In genomic region chr7:74195968-74196654, GRCh38 we compare ENCODE assay signal across 7 cellular contexts. TPM values are rescaled to one million over a fixed set of nuclear protein-coding genes. Genes with fewer than 3 reads are reported as not detected.
DNase-seq lines count a peak whose midpoint lies in the region; ATAC-seq, FAIRE-seq and TF ChIP-seq lines count a peak whose summit lies in the region.
"Not testable (repeated sequence)": the region's sequence is repeated elsewhere in the genome, so short reads cannot be mapped to it uniquely, and the experiment has no call there.

No MANE protein-coding gene starts in this region.

- not testable (repeated sequence) for H3K27me3 Mint-ChIP-seq in activated naive CD4-positive, alpha-beta T cell treated with anti-CD3 and anti-CD28 coated beads for 36 hours (ENCODE audit: low read depth); natural killer cell treated with Interleukin-12 subunit alpha and Interleukin-12 subunit beta and Interleukin-15 and Interleukin-18, amount 100 ng/mL, for 72 hours; stimulated activated naive CD8-positive, alpha-beta T cell treated with anti-CD3 and anti-CD28 coated beads, Interleukin-15, amount 100 ng/mL, for 72 hours

- not testable (repeated sequence) for H3K9ac ChIP-seq in K562 (ENCODE audit: insufficient read depth in 1 of 2, low read depth in 2 of 2, low read length in 2 of 2)

- H3K4me1 Mint-ChIP-seq in activated naive CD4-positive, alpha-beta T cell treated with anti-CD3 and anti-CD28 coated beads for 36 hours (ENCODE audit: low read depth), result not testable (repeated sequence)
- H3K4me1 Mint-ChIP-seq in natural killer cell treated with Interleukin-12 subunit alpha and Interleukin-12 subunit beta and Interleukin-15 and Interleukin-18, amount 100 ng/mL, for 72 hours (ENCODE audit: low read depth in 2 of 2), result peaks cover 19 to 23% of the 10 kb centered on the region in 2 donors
- peaks cover 38% of the 10 kb centered on the region for H3K4me1 Mint-ChIP-seq in stimulated activated naive CD8-positive, alpha-beta T cell treated with anti-CD3 and anti-CD28 coated beads, Interleukin-15, amount 100 ng/mL, for 72 hours

- not testable (repeated sequence) for H3K4me2 ChIP-seq in K562 (ENCODE audit: insufficient read depth, low read length)

- H3K79me2 ChIP-seq in K562 (ENCODE audit: control insufficient read depth, insufficient read depth, low read length), result not testable (repeated sequence)

- not testable (repeated sequence) for H3K4me1 ChIP-seq in RWPE2 (ENCODE audit: insufficient read depth, poor library complexity, severe bottlenecking); K562 (replicated peaks in 1 of 2; ENCODE audit: control insufficient read depth in 2 of 2, insufficient read depth in 2 of 2, low read length in 2 of 2)

- FAIRE-seq in K562 (lab: Jason Lieb, UNC), result not testable (repeated sequence)

- H3K9me3 Mint-ChIP-seq in activated naive CD4-positive, alpha-beta T cell treated with anti-CD3 and anti-CD28 coated beads for 36 hours; natural killer cell treated with Interleukin-12 subunit alpha and Interleukin-12 subunit beta and Interleukin-15 and Interleukin-18, amount 100 ng/mL, for 72 hours; stimulated activated naive CD8-positive, alpha-beta T cell treated with anti-CD3 and anti-CD28 coated beads, Interleukin-15, amount 100 ng/mL, for 72 hours: not testable (repeated sequence)

- not testable (repeated sequence) for ATAC-seq in RWPE2 (ENCODE audit: low read depth); natural killer cell treated with Interleukin-12 subunit alpha and Interleukin-12 subunit beta and Interleukin-15 and Interleukin-18, amount 100 ng/mL, for 72 hours
- peak; percentile 19 for ATAC-seq in K562
- peak; percentile 6 for ATAC-seq in stimulated activated naive CD8-positive, alpha-beta T cell treated with anti-CD3 and anti-CD28 coated beads, Interleukin-15, amount 100 ng/mL, for 72 hours

- DNase-seq in RWPE2 (ENCODE audit: low spot score), result peak; percentile 19
- not testable (repeated sequence) for DNase-seq in activated naive CD4-positive, alpha-beta T cell treated with anti-CD3 and anti-CD28 coated beads for 36 hours; K562 (ENCODE audit: extremely low read depth in 1 of 4, low spot score in 3 of 4); stimulated activated naive CD8-positive, alpha-beta T cell treated with anti-CD3 and anti-CD28 coated beads, Interleukin-15, amount 100 ng/mL, for 72 hours
- DNase-seq in head of caudate nucleus, result peak in 40 of 42 donors; percentile 28 to 80 (median 49)
- peak; percentile 48 for DNase-seq in natural killer cell treated with Interleukin-12 subunit alpha and Interleukin-12 subunit beta and Interleukin-15 and Interleukin-18, amount 100 ng/mL, for 72 hours (ENCODE audit: low spot score)

- H3K27ac ChIP-seq in RWPE2 (ENCODE audit: poor library complexity, severe bottlenecking); K562 (ENCODE audit: extremely low read depth, low read depth, low read length): not testable (repeated sequence)
- H3K27ac ChIP-seq in layer of hippocampus (ENCODE audit: low read depth, low read length), result peak overlapping the region; percentile 6

- TSS peak; percentile 57 for BruUV-seq in K562 (replicated peaks; lab: Mats Ljungman, UMichigan)

- not testable (repeated sequence) for H4K20me1 ChIP-seq in K562 (replicated peaks; ENCODE audit: control insufficient read depth, insufficient read depth, low read length)

- TF ChIP-seq POLR2A in K562 (conservative IDR thresholded peaks at IDR 0.05), result peak; percentile 50; the same call in 1 of the 2 replicates

- intact Hi-C loops in activated naive CD4-positive, alpha-beta T cell treated with anti-CD3 and anti-CD28 coated beads for 36 hours (cut with micrococcal nuclease); K562 (cut with micrococcal nuclease); head of caudate nucleus (cut with DNase I): not testable (repeated sequence)

- H3K4me3 ChIP-seq in RWPE2 (ENCODE audit: severe bottlenecking); K562: not testable (repeated sequence)

- H3K9me1 ChIP-seq in K562 (ENCODE audit: control insufficient read depth, insufficient read depth, low read length), result not testable (repeated sequence)

- CTCF ChIA-PET in activated naive CD4-positive, alpha-beta T cell treated with anti-CD3 and anti-CD28 coated beads for 36 hours (lab: Charles Lee), result interaction anchor here (1.8 kb wide), 1 partner anchor 10 kb away, joined by 8 read pairs; no protein-coding TSS in a partner anchor
- CTCF ChIA-PET in K562 (lab: Yijun Ruan, JAX; ENCODE audit: low intra/inter-chr PET ratio), result not testable (repeated sequence)

- H3K27me3 ChIP-seq in RWPE2 (ENCODE audit: insufficient read depth, poor library complexity, severe bottlenecking); K562 (ENCODE audit: control insufficient read depth in 2 of 2, insufficient read depth in 2 of 2, low read length in 2 of 2); layer of hippocampus (ENCODE audit: control insufficient read depth, insufficient read depth, low read length): not testable (repeated sequence)

- in situ Hi-C loops in K562 (cut with MboI), result not testable (repeated sequence)

- not testable (repeated sequence) for H3K9me3 ChIP-seq in RWPE2 (ENCODE audit: severe bottlenecking); K562 (replicated peaks; ENCODE audit: control insufficient read depth, insufficient read depth, low read depth, low read length)

- TF ChIP-seq RAD21 in K562 (CRISPR knock-in tag; conservative IDR thresholded peaks at IDR 0.05 in 1 of 2, IDR thresholded peaks at IDR 0.05 in 1 of 2), result not testable (repeated sequence)

- TF ChIP-seq EP300 in K562 (IDR thresholded peaks at IDR 0.05; ENCODE audit: low read length), result not testable (repeated sequence)

- not testable (repeated sequence) for TF ChIP-seq CTCF in RWPE2 (IDR thresholded peaks at IDR 0.05; ENCODE audit: poor library complexity, severe bottlenecking); K562 (IDR thresholded peaks at IDR 0.05 in 2 of 3, conservative IDR thresholded peaks at IDR 0.05 in 1 of 3; ENCODE audit: insufficient read depth in 2 of 3, low read depth in 1 of 3, low read length in 3 of 3)

- H3K36me3 ChIP-seq in RWPE2 (ENCODE audit: low read depth) (peaks cover 46% of the 10 kb centered on the region), K562 (ENCODE audit: control insufficient read depth, insufficient read depth, low read length) (peaks cover 58% of the 10 kb centered on the region)

- H2AFZ ChIP-seq in K562 (ENCODE audit: low read depth, low read length), result not testable (repeated sequence)

- not testable (repeated sequence) for H3K4me3 Mint-ChIP-seq in activated naive CD4-positive, alpha-beta T cell treated with anti-CD3 and anti-CD28 coated beads for 36 hours; stimulated activated naive CD8-positive, alpha-beta T cell treated with anti-CD3 and anti-CD28 coated beads, Interleukin-15, amount 100 ng/mL, for 72 hours
- peak overlapping the region; percentile 81 for H3K4me3 Mint-ChIP-seq in natural killer cell treated with Interleukin-12 subunit alpha and Interleukin-12 subunit beta and Interleukin-15 and Interleukin-18, amount 100 ng/mL, for 72 hours

- H3K36me3 Mint-ChIP-seq in activated naive CD4-positive, alpha-beta T cell treated with anti-CD3 and anti-CD28 coated beads for 36 hours (ENCODE audit: low read depth), result peaks cover 31% of the 10 kb centered on the region
- H3K36me3 Mint-ChIP-seq in natural killer cell treated with Interleukin-12 subunit alpha and Interleukin-12 subunit beta and Interleukin-15 and Interleukin-18, amount 100 ng/mL, for 72 hours, result peaks cover 12% of the 10 kb centered on the region

- H3K27ac Mint-ChIP-seq in activated naive CD4-positive, alpha-beta T cell treated with anti-CD3 and anti-CD28 coated beads for 36 hours, result peak overlapping the region; percentile 24
- H3K27ac Mint-ChIP-seq in natural killer cell treated with Interleukin-12 subunit alpha and Interleukin-12 subunit beta and Interleukin-15 and Interleukin-18, amount 100 ng/mL, for 72 hours, result peak overlapping the region; percentile 85 to 86
- H3K27ac Mint-ChIP-seq in stimulated activated naive CD8-positive, alpha-beta T cell treated with anti-CD3 and anti-CD28 coated beads, Interleukin-15, amount 100 ng/mL, for 72 hours, result peak overlapping the region in 1 of 2 donors; percentile 59

- 92% methylated on average over 11 of the region's 19 CpGs for WGBS in K562 (ENCODE audit: insufficient coverage, low coverage, missing lambda C conversion rate)

- POLR2A ChIA-PET in K562 (lab: Yijun Ruan, JAX), result interaction anchor here (3.6 kb wide), 1 partner anchor 10 kb away, joined by 14 read pairs; no protein-coding TSS in a partner anchor

RNA-seq across cellular contexts. Expression of gene LAT2, which starts 13.7 kb away (rescaled TPM):
- 1 to 10 TPM; 2.4 to 2.6 TPM for total RNA-seq in activated naive CD4-positive, alpha-beta T cell treated with anti-CD3 and anti-CD28 coated beads for 36 hours
- 1.1 and 2.4 TPM in 2 replicates for total RNA-seq in K562 (2011; cell fraction: chromatin; rRNA removed; ENCODE audit: low replicate concordance)
- 0.39 and 1.8 TPM in 2 replicates for total RNA-seq in K562 (2011; cell fraction: nucleolus; rRNA removed)
- total RNA-seq in K562 (2011; cell fraction: nucleoplasm; rRNA removed), result 1.1 and 1.5 TPM in 2 replicates
- total RNA-seq in K562 (2014; rRNA removed), result 0.29 and 0.45 TPM in 2 replicates
- 0.15 TPM in 1 of 2 replicates, not detected in the other for total RNA-seq in K562 (2014; rRNA removed; fragmentation: Illumina TruSeq; extraction: Trizol)
- 0.11 and 0.23 TPM in 2 replicates for total RNA-seq in K562 (2015; rRNA removed; fragmentation: Illumina TruSeq; extraction: Trizol)
- total RNA-seq in K562 (2021), result 0.29 and 0.58 TPM in 2 replicates
- 0.24 and 0.65 TPM in 2 replicates for polyA plus RNA-seq in K562 (2011; rRNA removed)
- 0.19 and 0.57 TPM in 2 replicates for polyA plus RNA-seq in K562 (2011; cell fraction: cytosol; rRNA removed)
- polyA plus RNA-seq in K562 (2011; cell fraction: nucleus; rRNA removed), result 0.18 and 0.64 TPM in 2 replicates
- polyA plus RNA-seq in K562 (2012), result 0.68 and 0.76 TPM in 2 replicates
- 0.40 and 0.47 TPM in 2 replicates for polyA plus RNA-seq in K562 (2014; fragmentation: Illumina TruSeq; extraction: Trizol)
- under 1 TPM; 0.24 to 0.25 TPM for polyA plus RNA-seq in K562 (2014; fragmentation: Nextera tagmentation; extraction: Ambion mirVana)
- 0.24 and 0.78 TPM in 2 replicates for polyA plus RNA-seq in K562 (2014; rRNA removed)
- polyA minus RNA-seq in K562 (2011; rRNA and poly(A)+ RNA removed), result 0.53 TPM in 1 of 2 replicates, not detected in the other
- polyA minus RNA-seq in K562 (2011; cell fraction: cytosol; rRNA and poly(A)+ RNA removed), result not detected in 2 replicates
- polyA minus RNA-seq in K562 (2011; cell fraction: nucleus; rRNA and poly(A)+ RNA removed), result 0.54 TPM in 1 of 2 replicates, not detected in the other
- total RNA-seq in natural killer cell treated with Interleukin-12 subunit alpha and Interleukin-12 subunit beta and Interleukin-15 and Interleukin-18, amount 100 ng/mL, for 72 hours, result 100 to 1,000 TPM in 1 of 2 donors, 10 to 100 TPM in 1; 78.0 to 161 TPM

RNA-seq across cellular contexts. Expression of gene EIF4H, which starts 22.0 kb away (rescaled TPM):
- 100 to 1,000 TPM; 492 to 518 TPM for total RNA-seq in activated naive CD4-positive, alpha-beta T cell treated with anti-CD3 and anti-CD28 coated beads for 36 hours
- total RNA-seq in K562 (2011; cell fraction: chromatin; rRNA removed; ENCODE audit: low replicate concordance), result 135 and 180 TPM in 2 replicates
- total RNA-seq in K562 (2011; cell fraction: nucleolus; rRNA removed), result 102 and 103 TPM in 2 replicates
- 156 and 188 TPM in 2 replicates for total RNA-seq in K562 (2011; cell fraction: nucleoplasm; rRNA removed)
- 315 and 338 TPM in 2 replicates for total RNA-seq in K562 (2014; rRNA removed)
- 262 and 319 TPM in 2 replicates for total RNA-seq in K562 (2014; rRNA removed; fragmentation: Illumina TruSeq; extraction: Trizol)
- total RNA-seq in K562 (2015; rRNA removed; fragmentation: Illumina TruSeq; extraction: Trizol), result 350 and 354 TPM in 2 replicates
- total RNA-seq in K562 (2021), result 408 and 416 TPM in 2 replicates
- 346 and 435 TPM in 2 replicates for polyA plus RNA-seq in K562 (2011; rRNA removed)
- polyA plus RNA-seq in K562 (2011; cell fraction: cytosol; rRNA removed), result 391 and 403 TPM in 2 replicates
- 160 and 185 TPM in 2 replicates for polyA plus RNA-seq in K562 (2011; cell fraction: nucleus; rRNA removed)
- 372 and 407 TPM in 2 replicates for polyA plus RNA-seq in K562 (2012)
- polyA plus RNA-seq in K562 (2014; fragmentation: Illumina TruSeq; extraction: Trizol), result 319 and 334 TPM in 2 replicates
- 10 to 100 TPM; 11.0 to 15.9 TPM for polyA plus RNA-seq in K562 (2014; fragmentation: Nextera tagmentation; extraction: Ambion mirVana)
- polyA plus RNA-seq in K562 (2014; rRNA removed), result 369 and 425 TPM in 2 replicates
- 295 and 304 TPM in 2 replicates for polyA minus RNA-seq in K562 (2011; rRNA and poly(A)+ RNA removed)
- 159 and 193 TPM in 2 replicates for polyA minus RNA-seq in K562 (2011; cell fraction: cytosol; rRNA and poly(A)+ RNA removed)
- 95.7 and 151 TPM in 2 replicates for polyA minus RNA-seq in K562 (2011; cell fraction: nucleus; rRNA and poly(A)+ RNA removed)
- 100 to 1,000 TPM; 344 to 347 TPM for total RNA-seq in natural killer cell treated with Interleukin-12 subunit alpha and Interleukin-12 subunit beta and Interleukin-15 and Interleukin-18, amount 100 ng/mL, for 72 hours

RNA-seq across cellular contexts. Expression of gene RFC2, which starts 58.1 kb away (rescaled TPM):
- total RNA-seq in activated naive CD4-positive, alpha-beta T cell treated with anti-CD3 and anti-CD28 coated beads for 36 hours, result 10 to 100 TPM; 91.5 to 96.0 TPM
- total RNA-seq in K562 (2011; cell fraction: chromatin; rRNA removed; ENCODE audit: low replicate concordance), result 39.7 and 82.7 TPM in 2 replicates
- 54.0 and 64.9 TPM in 2 replicates for total RNA-seq in K562 (2011; cell fraction: nucleolus; rRNA removed)
- total RNA-seq in K562 (2011; cell fraction: nucleoplasm; rRNA removed), result 37.6 and 46.7 TPM in 2 replicates
- total RNA-seq in K562 (2014; rRNA removed) (93.6 and 123 TPM in 2 replicates), K562 (2014; rRNA removed; fragmentation: Illumina TruSeq; extraction: Trizol) (96.6 and 99.8 TPM in 2 replicates), K562 (2015; rRNA removed; fragmentation: Illumina TruSeq; extraction: Trizol) (122 and 126 TPM in 2 replicates), K562 (2021) (102 and 104 TPM in 2 replicates)
- polyA plus RNA-seq in K562 (2011; rRNA removed) (78.2 and 109 TPM in 2 replicates), K562 (2014; fragmentation: Illumina TruSeq; extraction: Trizol) (156 and 161 TPM in 2 replicates), K562 (2014; fragmentation: Nextera tagmentation; extraction: Ambion mirVana) (10 to 100 TPM; 32.5 to 55.6 TPM), K562 (2014; rRNA removed) (112 and 124 TPM in 2 replicates)
- polyA plus RNA-seq in K562 (2011; cell fraction: cytosol; rRNA removed), result 62.5 and 86.6 TPM in 2 replicates
- 21.3 and 32.9 TPM in 2 replicates for polyA plus RNA-seq in K562 (2011; cell fraction: nucleus; rRNA removed)
- polyA plus RNA-seq in K562 (2012), result 86.3 and 99.6 TPM in 2 replicates
- 85.5 and 125 TPM in 2 replicates for polyA minus RNA-seq in K562 (2011; rRNA and poly(A)+ RNA removed)
- 72.1 and 79.1 TPM in 2 replicates for polyA minus RNA-seq in K562 (2011; cell fraction: cytosol; rRNA and poly(A)+ RNA removed)
- 22.2 and 22.7 TPM in 2 replicates for polyA minus RNA-seq in K562 (2011; cell fraction: nucleus; rRNA and poly(A)+ RNA removed)
- 10 to 100 TPM; 66.4 to 87.5 TPM for total RNA-seq in natural killer cell treated with Interleukin-12 subunit alpha and Interleukin-12 subunit beta and Interleukin-15 and Interleukin-18, amount 100 ng/mL, for 72 hours

Comparison
In these comparisons a context has a peak if more than half of its experiments do, and no peak if none do; other contexts are left out.
1. RNA of gene LAT2, which starts 13.7 kb away (total RNA-seq): 78.0 to 161 TPM in natural killer cell treated with Interleukin-12 subunit alpha and Interleukin-12 subunit beta and Interleukin-15 and Interleukin-18, amount 100 ng/mL, for 72 hours; 2.4 to 2.6 TPM in activated naive CD4-positive, alpha-beta T cell treated with anti-CD3 and anti-CD28 coated beads for 36 hours and 0.11 to 2.4 TPM in K562; every median in the first group is over 10 times any median in the second.